Comparison of ENCODE assay signal across 18 cellular contexts in the genomic region with DNA sequence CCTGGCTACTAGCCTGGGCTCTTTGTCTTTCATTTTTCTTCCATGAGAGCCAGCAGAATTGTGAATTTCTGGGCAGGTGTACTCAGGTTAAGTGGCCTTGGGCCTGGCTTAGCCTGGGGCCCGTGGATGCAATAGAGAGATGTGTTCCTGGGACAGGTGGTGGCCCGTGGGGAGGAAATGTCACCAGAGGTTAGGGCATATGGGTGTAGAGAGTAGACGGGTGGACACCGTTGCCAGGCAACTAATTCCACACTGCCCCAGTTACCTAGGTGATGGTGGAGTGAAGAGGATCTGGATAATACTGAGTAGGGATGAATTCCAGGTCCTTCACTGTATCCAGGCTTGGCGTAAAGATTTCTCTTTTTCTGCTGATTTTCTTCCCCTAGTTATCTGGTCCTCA.
DNase-seq lines count a peak whose midpoint lies in the region; ATAC-seq, FAIRE-seq and TF ChIP-seq lines count a peak whose summit lies in the region.
"Had no signal": no experiment of that assay in that cellular context is flagged by ENCODE, and none has a peak within 500 bp of the region (broad histone marks: within the 10 kb centered on the region; RNA-seq: fewer than 3 reads in every experiment).

No MANE protein-coding gene starts in this region.

- no peak overlapping the region for H3K27ac Mint-ChIP-seq in progenitor cell of endocrine pancreas

- ATAC-seq in pancreas (peak in 3 of 4 donors; percentile 17 to 78 (median 72)), HG03039 (IDR thresholded peaks at IDR 0.05; ENCODE audit: unreplicated experiment) (no peak), HG02588 (IDR thresholded peaks at IDR 0.05; ENCODE audit: unreplicated experiment) (no peak)
- ATAC-seq: A549 had no signal

- no peak overlapping the region for H3K4me3 Mint-ChIP-seq in progenitor cell of endocrine pancreas (ENCODE audit: low read depth)

- DNase-seq in NCI-H345 (lab: John Stamatoyannopoulos, UW) = peak; percentile 6
- no peak for DNase-seq in NCI-H345 treated with DMSO at 0.1 percent for 48 hours (lab: John Stamatoyannopoulos, UW; ENCODE audit: unreplicated experiment)
- peak; percentile 77 for DNase-seq in NCI-H2029 (lab: John Stamatoyannopoulos, UW)
- DNase-seq in NCI-H69 (lab: John Stamatoyannopoulos, UW) = peak; percentile 34
- peak in 2 of 6 donors; percentile 8 to 18 for DNase-seq in pancreas
- no peak for DNase-seq in progenitor cell of endocrine pancreas (ENCODE audit: low spot score, unreplicated experiment)
- DNase-seq: EL; IMR-90; NCI-H1694 treated with DMSO at 0.1 percent for 48 hours; NK-92 treated with Interleukin-12 subunit alpha and Interleukin-12 subunit beta, amount 100 ng/mL, for 24 hours; OCI-M1; SJCRH30; T-helper 9 cell had no signal

- no peaks in the 10 kb centered on the region for H3K9me3 ChIP-seq in pancreas
- H3K9me3 ChIP-seq: A549, SJCRH30 had no signal

- no peak for FAIRE-seq in pancreas (lab: Jason Lieb, UNC)
- FAIRE-seq: A549, H54 had no signal

- H3K4me1 ChIP-seq in pancreas = no peaks in the 10 kb centered on the region
- H3K4me1 ChIP-seq: A549, SJCRH30 had no signal

- no peak overlapping the region for H3K27ac ChIP-seq in pancreas
- H3K27ac ChIP-seq: A549, RWPE1, SJCRH30 had no signal

- intact Hi-C loops in pancreas (cut with DNase I) = no loop called here

- H3K9me3 Mint-ChIP-seq in progenitor cell of endocrine pancreas (ENCODE audit: low read depth) = no peaks in the 10 kb centered on the region

- TF ChIP-seq CTCF in pancreas (IDR thresholded peaks at IDR 0.05) = no peak
- TF ChIP-seq CTCF in progenitor cell of endocrine pancreas (IDR thresholded peaks at IDR 0.05; ENCODE audit: unreplicated experiment) = no peak

- WGBS in pancreas, 2 donors = 71 to 80% methylated on average over 5 of the region's 5 CpGs

- no peaks in the 10 kb centered on the region for H3K27me3 ChIP-seq in pancreas
- H3K27me3 ChIP-seq: SJCRH30 had no signal

- H3K27me3 Mint-ChIP-seq in progenitor cell of endocrine pancreas = peaks cover 3% of the 10 kb centered on the region

- no peaks in the 10 kb centered on the region for H3K36me3 ChIP-seq in pancreas
- H3K36me3 ChIP-seq: SJCRH30 had no signal

- no peak overlapping the region for H3K4me3 ChIP-seq in pancreas
- H3K4me3 ChIP-seq: A549, SJCRH30 had no signal

- H3K4me1 Mint-ChIP-seq in progenitor cell of endocrine pancreas (ENCODE audit: low read depth) = no peaks in the 10 kb centered on the region

- H3K36me3 Mint-ChIP-seq in progenitor cell of endocrine pancreas (ENCODE audit: insufficient read depth) = no peaks in the 10 kb centered on the region

Comparison
In these comparisons a context has a peak if more than half of its experiments do, and no peak if none do; other contexts are left out.
1. DNase-seq: peak in NCI-H345 (single experiment), NCI-H2029 (single experiment) and NCI-H69 (single experiment); none in NCI-H345 treated with DMSO at 0.1 percent for 48 hours (single experiment) and progenitor cell of endocrine pancreas (single experiment).
2. ATAC-seq: peak in pancreas (3 of 4); none in HG03039 (single experiment) and HG02588 (single experiment).